In the genomic region with DNA sequence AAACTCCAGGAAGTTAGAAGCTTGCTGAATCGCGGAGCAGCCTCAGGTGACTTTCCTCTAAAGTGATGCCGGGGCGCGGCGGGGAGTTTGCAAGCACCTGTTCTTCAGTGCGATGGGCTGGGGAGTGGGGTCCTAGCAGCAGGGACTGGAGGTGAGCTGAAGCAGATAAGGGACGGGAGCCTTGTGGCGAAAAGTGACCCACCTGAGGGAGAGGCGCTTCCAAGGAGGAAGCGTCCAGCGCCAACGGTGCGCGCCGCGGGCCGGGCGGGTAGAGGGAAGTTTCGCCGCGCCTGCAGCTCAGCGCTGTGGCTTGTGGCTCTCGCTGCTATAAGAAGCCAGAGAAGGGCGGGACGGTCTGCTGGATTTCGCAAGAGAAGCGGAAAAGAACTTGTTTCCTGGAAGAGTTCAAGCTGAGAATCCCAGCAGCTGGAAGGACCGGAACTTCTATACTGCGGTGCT, we compare ENCODE assay signal across 1 cellular context.
TF ChIP-seq lines count a peak whose summit lies in the region.

A gene (minus strand): TSS at position 305 of the 459 bp plus-strand sequence. CDS start 22,625 bp downstream, outside the sequence.

TF ChIP-seq in H1, 55 proteins besides CTCF, POLR2A, EP300 and RAD21:
- TF ChIP-seq POLR2AphosphoS5 (IDR thresholded peaks at IDR 0.05; ENCODE audit: low read depth, low read length) (no peak), KDM4A (IDR thresholded peaks at IDR 0.05; ENCODE audit: low read depth, low read length, severe bottlenecking) (peak; percentile 76), CBX8 (IDR thresholded peaks at IDR 0.05; ENCODE audit: borderline replicate concordance, low read depth, low read length) (no peak), ASH2L (IDR thresholded peaks at IDR 0.05; ENCODE audit: low read length) (peak; percentile 84), MAFK (IDR thresholded peaks at IDR 0.05; ENCODE audit: low read depth, low read length) (no peak), CEBPB (IDR thresholded peaks at IDR 0.05; ENCODE audit: low read depth, low read length) (peak; percentile 98), GABPA (IDR thresholded peaks at IDR 0.05; ENCODE audit: borderline replicate concordance, insufficient read depth, low read length) (no peak), SIN3A (conservative IDR thresholded peaks at IDR 0.05 in 1 of 2, IDR thresholded peaks at IDR 0.05 in 1 of 2; ENCODE audit: low read depth in 1 of 2, low read length in 2 of 2) (no peak), POU5F1 (IDR thresholded peaks at IDR 0.05; ENCODE audit: low read depth, low read length) (no peak), CHD1 (IDR thresholded peaks at IDR 0.05; ENCODE audit: low read depth, low read length) (no peak), SP2 (IDR thresholded peaks at IDR 0.05; ENCODE audit: low read length) (no peak), RXRA (IDR thresholded peaks at IDR 0.05; ENCODE audit: insufficient read depth, low read depth, low read length) (no peak), SIRT6 (IDR thresholded peaks at IDR 0.05; ENCODE audit: low read length) (no peak), KDM5A (IDR thresholded peaks at IDR 0.05; ENCODE audit: low read length) (no peak), TAF7 (optimal IDR thresholded peaks at IDR 0.05; ENCODE audit: borderline replicate concordance, low read depth, low read length) (no peak), YY1 (IDR thresholded peaks at IDR 0.05; ENCODE audit: low read depth, low read length) (no peak), BCL11A (IDR thresholded peaks at IDR 0.05; ENCODE audit: low read depth in 2 of 2, low read length in 2 of 2) (no peak), HDAC6 (IDR thresholded peaks at IDR 0.05; ENCODE audit: low read depth, low read length) (no peak), KDM1A (IDR thresholded peaks at IDR 0.05; ENCODE audit: borderline replicate concordance, low read length) (no peak), JUND (IDR thresholded peaks at IDR 0.05; ENCODE audit: low read length) (no peak), HDAC2 (IDR thresholded peaks at IDR 0.05; ENCODE audit: borderline replicate concordance in 1 of 2, low read depth in 2 of 2, low read length in 2 of 2) (no peak), SP1 (IDR thresholded peaks at IDR 0.05; ENCODE audit: low read depth, low read length) (no peak), NRF1 (IDR thresholded peaks at IDR 0.05; ENCODE audit: low read depth, low read length) (no peak), EZH2 (IDR thresholded peaks at IDR 0.05; ENCODE audit: low read depth, low read length, severe bottlenecking) (no peak), SAP30 (IDR thresholded peaks at IDR 0.05; ENCODE audit: insufficient read depth, insufficient replicate concordance, low read length) (no peak), RNF2 (IDR thresholded peaks at IDR 0.05; ENCODE audit: borderline replicate concordance, low read depth, low read length, missing control alignments, poor library complexity, severe bottlenecking) (no peak), TBP (IDR thresholded peaks at IDR 0.05; ENCODE audit: low read depth, low read length) (0 out of 2 replicates have a peak, but pooled peaks have one; percentile 42), GTF2F1 (IDR thresholded peaks at IDR 0.05; ENCODE audit: borderline replicate concordance, low read depth, low read length) (no peak), SRF (IDR thresholded peaks at IDR 0.05; ENCODE audit: low read depth, low read length) (no peak), BRCA1 (IDR thresholded peaks at IDR 0.05; ENCODE audit: low read depth, low read length) (no peak), NANOG (IDR thresholded peaks at IDR 0.05; ENCODE audit: insufficient read depth, low read depth, low read length, poor library complexity, severe bottlenecking) (no peak), CREB1 (IDR thresholded peaks at IDR 0.05) (no peak), FOSL1 (IDR thresholded peaks at IDR 0.05; ENCODE audit: insufficient read depth, low read depth, low read length) (no peak), SIX5 (IDR thresholded peaks at IDR 0.05; ENCODE audit: low read depth, low read length) (no peak), SUZ12 (IDR thresholded peaks at IDR 0.05; ENCODE audit: low read length) (0 out of 2 replicates have a peak, but pooled peaks have one; percentile 31), RBBP5 (IDR thresholded peaks at IDR 0.05; ENCODE audit: borderline replicate concordance, low read depth, low read length) (peak; percentile 81; the same call in 1 of the 2 replicates), EGR1 (IDR thresholded peaks at IDR 0.05; ENCODE audit: borderline replicate concordance, low read depth, low read length) (peak; percentile 59; the same call in 1 of the 2 replicates), SP4 (IDR thresholded peaks at IDR 0.05; ENCODE audit: low read length) (no peak), TCF12 (IDR thresholded peaks at IDR 0.05; ENCODE audit: low read depth, low read length) (no peak), JUN (IDR thresholded peaks at IDR 0.05; ENCODE audit: low read depth, low read length) (no peak), CTBP2 (IDR thresholded peaks at IDR 0.05; ENCODE audit: borderline replicate concordance, insufficient read depth, insufficient read length, low read length) (no peak), CBX5 (IDR thresholded peaks at IDR 0.05; ENCODE audit: low read depth, low read length) (no peak), CHD2 (IDR thresholded peaks at IDR 0.05; ENCODE audit: low read length) (no peak), BACH1 (IDR thresholded peaks at IDR 0.05; ENCODE audit: low read length) (no peak), PHF8 (conservative IDR thresholded peaks at IDR 0.05; ENCODE audit: low read depth, low read length) (no peak), ZNF274 (IDR thresholded peaks at IDR 0.05; ENCODE audit: borderline replicate concordance, extremely low read depth, low read length) (no peak), TEAD4 (IDR thresholded peaks at IDR 0.05; ENCODE audit: low read depth, low read length) (no peak), RFX5 (IDR thresholded peaks at IDR 0.05; ENCODE audit: borderline replicate concordance, low read depth, low read length) (no peak), TAF1 (IDR thresholded peaks at IDR 0.05; ENCODE audit: low read depth, low read length) (peak; percentile 38; the same call in 1 of the 2 replicates)
- TF ChIP-seq, protein P1, sequence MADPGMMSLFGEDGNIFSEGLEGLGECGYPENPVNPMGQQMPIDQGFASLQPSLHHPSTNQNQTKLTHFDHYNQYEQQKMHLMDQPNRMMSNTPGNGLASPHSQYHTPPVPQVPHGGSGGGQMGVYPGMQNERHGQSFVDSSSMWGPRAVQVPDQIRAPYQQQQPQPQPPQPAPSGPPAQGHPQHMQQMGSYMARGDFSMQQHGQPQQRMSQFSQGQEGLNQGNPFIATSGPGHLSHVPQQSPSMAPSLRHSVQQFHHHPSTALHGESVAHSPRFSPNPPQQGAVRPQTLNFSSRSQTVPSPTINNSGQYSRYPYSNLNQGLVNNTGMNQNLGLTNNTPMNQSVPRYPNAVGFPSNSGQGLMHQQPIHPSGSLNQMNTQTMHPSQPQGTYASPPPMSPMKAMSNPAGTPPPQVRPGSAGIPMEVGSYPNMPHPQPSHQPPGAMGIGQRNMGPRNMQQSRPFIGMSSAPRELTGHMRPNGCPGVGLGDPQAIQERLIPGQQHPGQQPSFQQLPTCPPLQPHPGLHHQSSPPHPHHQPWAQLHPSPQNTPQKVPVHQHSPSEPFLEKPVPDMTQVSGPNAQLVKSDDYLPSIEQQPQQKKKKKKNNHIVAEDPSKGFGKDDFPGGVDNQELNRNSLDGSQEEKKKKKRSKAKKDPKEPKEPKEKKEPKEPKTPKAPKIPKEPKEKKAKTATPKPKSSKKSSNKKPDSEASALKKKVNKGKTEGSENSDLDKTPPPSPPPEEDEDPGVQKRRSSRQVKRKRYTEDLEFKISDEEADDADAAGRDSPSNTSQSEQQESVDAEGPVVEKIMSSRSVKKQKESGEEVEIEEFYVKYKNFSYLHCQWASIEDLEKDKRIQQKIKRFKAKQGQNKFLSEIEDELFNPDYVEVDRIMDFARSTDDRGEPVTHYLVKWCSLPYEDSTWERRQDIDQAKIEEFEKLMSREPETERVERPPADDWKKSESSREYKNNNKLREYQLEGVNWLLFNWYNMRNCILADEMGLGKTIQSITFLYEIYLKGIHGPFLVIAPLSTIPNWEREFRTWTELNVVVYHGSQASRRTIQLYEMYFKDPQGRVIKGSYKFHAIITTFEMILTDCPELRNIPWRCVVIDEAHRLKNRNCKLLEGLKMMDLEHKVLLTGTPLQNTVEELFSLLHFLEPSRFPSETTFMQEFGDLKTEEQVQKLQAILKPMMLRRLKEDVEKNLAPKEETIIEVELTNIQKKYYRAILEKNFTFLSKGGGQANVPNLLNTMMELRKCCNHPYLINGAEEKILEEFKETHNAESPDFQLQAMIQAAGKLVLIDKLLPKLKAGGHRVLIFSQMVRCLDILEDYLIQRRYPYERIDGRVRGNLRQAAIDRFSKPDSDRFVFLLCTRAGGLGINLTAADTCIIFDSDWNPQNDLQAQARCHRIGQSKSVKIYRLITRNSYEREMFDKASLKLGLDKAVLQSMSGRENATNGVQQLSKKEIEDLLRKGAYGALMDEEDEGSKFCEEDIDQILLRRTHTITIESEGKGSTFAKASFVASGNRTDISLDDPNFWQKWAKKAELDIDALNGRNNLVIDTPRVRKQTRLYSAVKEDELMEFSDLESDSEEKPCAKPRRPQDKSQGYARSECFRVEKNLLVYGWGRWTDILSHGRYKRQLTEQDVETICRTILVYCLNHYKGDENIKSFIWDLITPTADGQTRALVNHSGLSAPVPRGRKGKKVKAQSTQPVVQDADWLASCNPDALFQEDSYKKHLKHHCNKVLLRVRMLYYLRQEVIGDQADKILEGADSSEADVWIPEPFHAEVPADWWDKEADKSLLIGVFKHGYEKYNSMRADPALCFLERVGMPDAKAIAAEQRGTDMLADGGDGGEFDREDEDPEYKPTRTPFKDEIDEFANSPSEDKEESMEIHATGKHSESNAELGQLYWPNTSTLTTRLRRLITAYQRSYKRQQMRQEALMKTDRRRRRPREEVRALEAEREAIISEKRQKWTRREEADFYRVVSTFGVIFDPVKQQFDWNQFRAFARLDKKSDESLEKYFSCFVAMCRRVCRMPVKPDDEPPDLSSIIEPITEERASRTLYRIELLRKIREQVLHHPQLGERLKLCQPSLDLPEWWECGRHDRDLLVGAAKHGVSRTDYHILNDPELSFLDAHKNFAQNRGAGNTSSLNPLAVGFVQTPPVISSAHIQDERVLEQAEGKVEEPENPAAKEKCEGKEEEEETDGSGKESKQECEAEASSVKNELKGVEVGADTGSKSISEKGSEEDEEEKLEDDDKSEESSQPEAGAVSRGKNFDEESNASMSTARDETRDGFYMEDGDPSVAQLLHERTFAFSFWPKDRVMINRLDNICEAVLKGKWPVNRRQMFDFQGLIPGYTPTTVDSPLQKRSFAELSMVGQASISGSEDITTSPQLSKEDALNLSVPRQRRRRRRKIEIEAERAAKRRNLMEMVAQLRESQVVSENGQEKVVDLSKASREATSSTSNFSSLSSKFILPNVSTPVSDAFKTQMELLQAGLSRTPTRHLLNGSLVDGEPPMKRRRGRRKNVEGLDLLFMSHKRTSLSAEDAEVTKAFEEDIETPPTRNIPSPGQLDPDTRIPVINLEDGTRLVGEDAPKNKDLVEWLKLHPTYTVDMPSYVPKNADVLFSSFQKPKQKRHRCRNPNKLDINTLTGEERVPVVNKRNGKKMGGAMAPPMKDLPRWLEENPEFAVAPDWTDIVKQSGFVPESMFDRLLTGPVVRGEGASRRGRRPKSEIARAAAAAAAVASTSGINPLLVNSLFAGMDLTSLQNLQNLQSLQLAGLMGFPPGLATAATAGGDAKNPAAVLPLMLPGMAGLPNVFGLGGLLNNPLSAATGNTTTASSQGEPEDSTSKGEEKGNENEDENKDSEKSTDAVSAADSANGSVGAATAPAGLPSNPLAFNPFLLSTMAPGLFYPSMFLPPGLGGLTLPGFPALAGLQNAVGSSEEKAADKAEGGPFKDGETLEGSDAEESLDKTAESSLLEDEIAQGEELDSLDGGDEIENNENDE (IDR thresholded peaks at IDR 0.05; ENCODE audit: insufficient replicate concordance, low read length): no peak
- TF ChIP-seq, protein P2, sequence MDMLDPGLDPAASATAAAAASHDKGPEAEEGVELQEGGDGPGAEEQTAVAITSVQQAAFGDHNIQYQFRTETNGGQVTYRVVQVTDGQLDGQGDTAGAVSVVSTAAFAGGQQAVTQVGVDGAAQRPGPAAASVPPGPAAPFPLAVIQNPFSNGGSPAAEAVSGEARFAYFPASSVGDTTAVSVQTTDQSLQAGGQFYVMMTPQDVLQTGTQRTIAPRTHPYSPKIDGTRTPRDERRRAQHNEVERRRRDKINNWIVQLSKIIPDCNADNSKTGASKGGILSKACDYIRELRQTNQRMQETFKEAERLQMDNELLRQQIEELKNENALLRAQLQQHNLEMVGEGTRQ (IDR thresholded peaks at IDR 0.05; ENCODE audit: low read length): no peak
- TF ChIP-seq, protein P3, sequence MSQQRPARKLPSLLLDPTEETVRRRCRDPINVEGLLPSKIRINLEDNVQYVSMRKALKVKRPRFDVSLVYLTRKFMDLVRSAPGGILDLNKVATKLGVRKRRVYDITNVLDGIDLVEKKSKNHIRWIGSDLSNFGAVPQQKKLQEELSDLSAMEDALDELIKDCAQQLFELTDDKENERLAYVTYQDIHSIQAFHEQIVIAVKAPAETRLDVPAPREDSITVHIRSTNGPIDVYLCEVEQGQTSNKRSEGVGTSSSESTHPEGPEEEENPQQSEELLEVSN (IDR thresholded peaks at IDR 0.05): peak; percentile 61
- TF ChIP-seq, protein P4, sequence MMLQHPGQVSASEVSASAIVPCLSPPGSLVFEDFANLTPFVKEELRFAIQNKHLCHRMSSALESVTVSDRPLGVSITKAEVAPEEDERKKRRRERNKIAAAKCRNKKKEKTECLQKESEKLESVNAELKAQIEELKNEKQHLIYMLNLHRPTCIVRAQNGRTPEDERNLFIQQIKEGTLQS (IDR thresholded peaks at IDR 0.05; ENCODE audit: insufficient read depth, low read depth, low read length): no peak
- TF ChIP-seq, protein P5, sequence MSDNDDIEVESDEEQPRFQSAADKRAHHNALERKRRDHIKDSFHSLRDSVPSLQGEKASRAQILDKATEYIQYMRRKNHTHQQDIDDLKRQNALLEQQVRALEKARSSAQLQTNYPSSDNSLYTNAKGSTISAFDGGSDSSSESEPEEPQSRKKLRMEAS (IDR thresholded peaks at IDR 0.05): peak; percentile 35; the same call in 1 of the 2 replicates
- TF ChIP-seq, protein P6, sequence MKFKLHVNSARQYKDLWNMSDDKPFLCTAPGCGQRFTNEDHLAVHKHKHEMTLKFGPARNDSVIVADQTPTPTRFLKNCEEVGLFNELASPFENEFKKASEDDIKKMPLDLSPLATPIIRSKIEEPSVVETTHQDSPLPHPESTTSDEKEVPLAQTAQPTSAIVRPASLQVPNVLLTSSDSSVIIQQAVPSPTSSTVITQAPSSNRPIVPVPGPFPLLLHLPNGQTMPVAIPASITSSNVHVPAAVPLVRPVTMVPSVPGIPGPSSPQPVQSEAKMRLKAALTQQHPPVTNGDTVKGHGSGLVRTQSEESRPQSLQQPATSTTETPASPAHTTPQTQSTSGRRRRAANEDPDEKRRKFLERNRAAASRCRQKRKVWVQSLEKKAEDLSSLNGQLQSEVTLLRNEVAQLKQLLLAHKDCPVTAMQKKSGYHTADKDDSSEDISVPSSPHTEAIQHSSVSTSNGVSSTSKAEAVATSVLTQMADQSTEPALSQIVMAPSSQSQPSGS (IDR thresholded peaks at IDR 0.05; ENCODE audit: low read length): no peak
